In the genomic region with DNA sequence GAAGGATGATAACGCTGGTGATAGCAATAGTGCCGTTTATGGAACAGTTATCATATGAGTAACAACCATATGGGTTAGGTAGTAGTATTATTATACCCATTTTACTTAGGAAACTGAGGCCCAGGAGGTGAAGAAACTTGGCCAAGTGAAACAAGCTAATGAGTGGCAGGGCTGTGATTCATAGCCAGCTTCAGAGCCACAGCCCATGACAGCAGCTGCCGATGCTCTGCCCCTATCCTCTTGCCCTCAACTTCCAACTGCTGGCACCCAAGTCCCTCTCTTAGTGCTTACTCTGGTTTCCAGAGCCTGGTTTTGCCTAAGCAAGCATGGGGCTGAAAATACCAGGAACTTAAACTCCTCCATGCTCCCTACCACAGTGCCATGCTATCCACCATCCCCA, we compare ENCODE assay signal across 1 cellular context.
TF ChIP-seq lines count a peak whose summit lies in the region.

No MANE protein-coding gene starts in this region.

TF ChIP-seq in IMR-90, 13 proteins besides CTCF, POLR2A, EP300 and RAD21 (continued from another document):
- TF ChIP-seq CHD1 (IDR thresholded peaks at IDR 0.05; ENCODE audit: low read depth, low read length) (no peak), MXI1 (IDR thresholded peaks at IDR 0.05; ENCODE audit: borderline replicate concordance, low read depth, low read length) (no peak), RCOR1 (IDR thresholded peaks at IDR 0.05; ENCODE audit: insufficient replicate concordance, low read length) (no peak), NFE2L2 (IDR thresholded peaks at IDR 0.05; ENCODE audit: low read depth, low read length) (no peak), MAFK (IDR thresholded peaks at IDR 0.05; ENCODE audit: low read depth, low read length) (no peak), FOS (IDR thresholded peaks at IDR 0.05; ENCODE audit: low read depth, low read length) (no peak), CEBPB (IDR thresholded peaks at IDR 0.05; ENCODE audit: low read depth, low read length) (no peak)
